Comparison of ENCODE assay signal across 1 cellular context in genomic region chr14:35342160-35343010, GRCh38.
TF ChIP-seq lines count a peak whose summit lies in the region.

No MANE protein-coding gene starts in this region.

TF ChIP-seq in HepG2, 621 proteins besides CTCF, POLR2A, EP300 and RAD21 (continued from another document and continues in another):
- TF ChIP-seq GABPA (IDR thresholded peaks at IDR 0.05; ENCODE audit: low read depth, low read length) = no peak
- no peak for TF ChIP-seq GABPA (CRISPR knock-in tag; IDR thresholded peaks at IDR 0.05; ENCODE audit: low read depth)
- TF ChIP-seq FOXM1 (CRISPR knock-in tag; IDR thresholded peaks at IDR 0.05) = no peak
- TF ChIP-seq RFX3 (CRISPR knock-in tag; IDR thresholded peaks at IDR 0.05) = no peak
- 0 out of 2 replicates have a peak, but pooled peaks have one; percentile 8 for TF ChIP-seq BHLHE40 (IDR thresholded peaks at IDR 0.05; ENCODE audit: low read length)
- TF ChIP-seq ZNF879 (CRISPR knock-in tag; IDR thresholded peaks at IDR 0.05) = no peak
- no peak for TF ChIP-seq MAX (IDR thresholded peaks at IDR 0.05)
- 0 out of 2 replicates have a peak, but pooled peaks have one; percentile 9 for TF ChIP-seq GTF2F1 (IDR thresholded peaks at IDR 0.05; ENCODE audit: low read length)
- 0 out of 2 replicates have a peak, but pooled peaks have one; percentile 18 for TF ChIP-seq STAT5B (CRISPR knock-in tag; IDR thresholded peaks at IDR 0.05)
- 0 out of 2 replicates have a peak, but pooled peaks have one; percentile 18 for TF ChIP-seq ZNF556 (CRISPR knock-in tag; IDR thresholded peaks at IDR 0.05; ENCODE audit: borderline replicate concordance)
- peak; percentile 1; the same call in 1 of the 2 replicates for TF ChIP-seq ZNF205 (CRISPR knock-in tag; IDR thresholded peaks at IDR 0.05)
- 0 out of 2 replicates have a peak, but pooled peaks have one; percentile 22 for TF ChIP-seq ZNF7 (CRISPR knock-in tag; IDR thresholded peaks at IDR 0.05)
- 0 out of 2 replicates have a peak, but pooled peaks have one; percentile 40 for TF ChIP-seq ZNF800 (CRISPR knock-in tag; IDR thresholded peaks at IDR 0.05)
- TF ChIP-seq ZNF280D (CRISPR knock-in tag; IDR thresholded peaks at IDR 0.05) = 0 out of 2 replicates have a peak, but pooled peaks have one; percentile 14
- no peak for TF ChIP-seq GFI1 (CRISPR knock-in tag; IDR thresholded peaks at IDR 0.05; ENCODE audit: borderline replicate concordance)
- no peak for TF ChIP-seq ZBTB7A (CRISPR knock-in tag; IDR thresholded peaks at IDR 0.05)
- TF ChIP-seq SMARCE1 (IDR thresholded peaks at IDR 0.05; ENCODE audit: borderline replicate concordance) = no peak
- TF ChIP-seq NR2F2 (IDR thresholded peaks at IDR 0.05; ENCODE audit: borderline replicate concordance, low read depth) = no peak
- TF ChIP-seq RFXAP (CRISPR knock-in tag; IDR thresholded peaks at IDR 0.05; ENCODE audit: borderline replicate concordance) = 0 out of 2 replicates have a peak, but pooled peaks have one; percentile 53
- peak; percentile 45 for TF ChIP-seq HNRNPLL (IDR thresholded peaks at IDR 0.05; ENCODE audit: low read depth, low read length, poor library complexity, severe bottlenecking)
- TF ChIP-seq ZNF574 (CRISPR knock-in tag; IDR thresholded peaks at IDR 0.05) = 0 out of 2 replicates have a peak, but pooled peaks have one; percentile 22
- peak; percentile 41; the same call in 1 of the 2 replicates for TF ChIP-seq ZBTB38 (CRISPR knock-in tag; IDR thresholded peaks at IDR 0.05)
- TF ChIP-seq NAIF1 (CRISPR knock-in tag; IDR thresholded peaks at IDR 0.05; ENCODE audit: borderline replicate concordance) = no peak
- TF ChIP-seq TARDBP (CRISPR knock-in tag; IDR thresholded peaks at IDR 0.05) = peak; percentile 44; the same call in 1 of the 2 replicates
- TF ChIP-seq IKZF5 (CRISPR knock-in tag; IDR thresholded peaks at IDR 0.05) = no peak
- TF ChIP-seq THYN1 (CRISPR knock-in tag; IDR thresholded peaks at IDR 0.05; ENCODE audit: borderline replicate concordance, low read depth) = no peak; the same call in 1 of the 2 replicates
- TF ChIP-seq DMAP1 (CRISPR knock-in tag; IDR thresholded peaks at IDR 0.05) = peak; percentile 10; the same call in 1 of the 2 replicates
- no peak for TF ChIP-seq ZUFSP (CRISPR knock-in tag; IDR thresholded peaks at IDR 0.05; ENCODE audit: borderline replicate concordance)
- TF ChIP-seq CHD4 (IDR thresholded peaks at IDR 0.05; ENCODE audit: borderline replicate concordance, low read length) = no peak
- TF ChIP-seq ELF1 (CRISPR knock-in tag; IDR thresholded peaks at IDR 0.05) = no peak; the same call in 1 of the 2 replicates
- TF ChIP-seq ZNF773 (CRISPR knock-in tag; IDR thresholded peaks at IDR 0.05; ENCODE audit: borderline replicate concordance) = 0 out of 2 replicates have a peak, but pooled peaks have one; percentile 21
- peak; percentile 69; the same call in 1 of the 2 replicates for TF ChIP-seq ZNF160 (CRISPR knock-in tag; IDR thresholded peaks at IDR 0.05)
- TF ChIP-seq ZNF790 (CRISPR knock-in tag; IDR thresholded peaks at IDR 0.05; ENCODE audit: borderline replicate concordance) = no peak
- no peak for TF ChIP-seq ETV6 (CRISPR knock-in tag; conservative IDR thresholded peaks at IDR 0.05)
- TF ChIP-seq ZNF816 (CRISPR knock-in tag; IDR thresholded peaks at IDR 0.05; ENCODE audit: borderline replicate concordance) = no peak
- TF ChIP-seq ELK4 (CRISPR knock-in tag; IDR thresholded peaks at IDR 0.05; ENCODE audit: borderline replicate concordance) = no peak
- no peak for TF ChIP-seq ZNF224 (CRISPR knock-in tag; IDR thresholded peaks at IDR 0.05)
- TF ChIP-seq EZH2 (conservative IDR thresholded peaks at IDR 0.05; ENCODE audit: low read depth, low read length) = no peak
- no peak for TF ChIP-seq AFF4 (CRISPR knock-in tag; IDR thresholded peaks at IDR 0.05)
- TF ChIP-seq TRAFD1 (CRISPR knock-in tag; IDR thresholded peaks at IDR 0.05; ENCODE audit: borderline replicate concordance) = 0 out of 2 replicates have a peak, but pooled peaks have one; percentile 33
- TF ChIP-seq ZNF720 (CRISPR knock-in tag; IDR thresholded peaks at IDR 0.05) = 0 out of 2 replicates have a peak, but pooled peaks have one; percentile 90
- peak; percentile 86; the same call in 1 of the 2 replicates for TF ChIP-seq ZNF547 (CRISPR knock-in tag; IDR thresholded peaks at IDR 0.05)
